In genomic region chr19:23436944-23437343, GRCh38 we compare ENCODE assay signal across 17 cellular contexts. TPM values are rescaled to one million over a fixed set of nuclear protein-coding genes. Genes with fewer than 3 reads are reported as not detected.
DNase-seq lines count a peak whose midpoint lies in the region; ATAC-seq, FAIRE-seq and TF ChIP-seq lines count a peak whose summit lies in the region.
"Had no signal": no experiment of that assay in that cellular context is flagged by ENCODE, and none has a peak within 500 bp of the region (broad histone marks: within the 10 kb centered on the region; RNA-seq: fewer than 3 reads in every experiment).

No MANE protein-coding gene starts in this region.

- H2AFZ ChIP-seq in MM.1S (ENCODE audit: low read length), result no peak overlapping the region
- no peak overlapping the region for H2AFZ ChIP-seq in K562 (ENCODE audit: low read depth, low read length)

- no peak for TF ChIP-seq POLR2A in K562 (conservative IDR thresholded peaks at IDR 0.05)

- H3K4me2 ChIP-seq in MM.1S (ENCODE audit: low read depth, low read length), result no peak overlapping the region
- no peak overlapping the region for H3K4me2 ChIP-seq in K562 (ENCODE audit: insufficient read depth, low read length)

- POLR2A ChIA-PET in K562 (lab: Yijun Ruan, JAX), result no interaction called here

- H3K79me2 ChIP-seq in MM.1S (ENCODE audit: low read length) (no peaks in the 10 kb centered on the region), K562 (ENCODE audit: control insufficient read depth, insufficient read depth, low read length) (no peaks in the 10 kb centered on the region)

- no peaks in the 10 kb centered on the region for H3K4me1 ChIP-seq in MM.1S (ENCODE audit: low read length)
- H3K4me1 ChIP-seq in K562 (replicated peaks in 1 of 2; ENCODE audit: control insufficient read depth in 2 of 2, insufficient read depth in 2 of 2, low read length in 2 of 2), result no peaks in the 10 kb centered on the region
- H3K4me1 ChIP-seq: pancreas, tibial nerve had no signal

- H4K20me1 ChIP-seq in MM.1S (ENCODE audit: insufficient read depth, low read length) (no peaks in the 10 kb centered on the region), K562 (replicated peaks; ENCODE audit: control insufficient read depth, insufficient read depth, low read length) (no peaks in the 10 kb centered on the region)

- no peaks in the 10 kb centered on the region for H3K27me3 ChIP-seq in MM.1S (replicated peaks; ENCODE audit: insufficient read depth, low read length)
- H3K27me3 ChIP-seq in K562 (ENCODE audit: control insufficient read depth in 2 of 2, insufficient read depth in 2 of 2, low read length in 2 of 2), result no peaks in the 10 kb centered on the region
- H3K27me3 ChIP-seq: pancreas, tibial nerve had no signal

- no peak overlapping the region for H3K4me3 ChIP-seq in MM.1S (ENCODE audit: low read length)
- H3K4me3 ChIP-seq in K562, result no peak overlapping the region
- H3K4me3 ChIP-seq in retinal pigment epithelial cell (ENCODE audit: low read length), result no peak overlapping the region
- H3K4me3 ChIP-seq: pancreas, tibial nerve had no signal

- CTCF ChIA-PET in K562 (lab: Yijun Ruan, JAX; ENCODE audit: low intra/inter-chr PET ratio), result no interaction called here

- in situ Hi-C loops in K562 (cut with MboI), result no loop called here

- TF ChIP-seq CTCF in MM.1S (IDR thresholded peaks at IDR 0.05; ENCODE audit: low read length) (peak; percentile 25; the same call in 1 of the 2 replicates), K562 (IDR thresholded peaks at IDR 0.05 in 2 of 3, conservative IDR thresholded peaks at IDR 0.05 in 1 of 3; ENCODE audit: insufficient read depth in 2 of 3, low read depth in 1 of 3, low read length in 3 of 3) (peak in 2 of 3 experiments; percentile 20 to 37; a peak in 3 of 6 replicates), retinal pigment epithelial cell (conservative IDR thresholded peaks at IDR 0.05; ENCODE audit: low read depth, low read length) (peak; percentile 27)

- H3K27ac ChIP-seq in MM.1S (ENCODE audit: low read length), result no peak overlapping the region
- H3K27ac ChIP-seq in K562 (ENCODE audit: extremely low read depth, low read depth, low read length), result no peak overlapping the region
- H3K27ac ChIP-seq: pancreas, tibial nerve had no signal

- no peaks in the 10 kb centered on the region for H3K36me3 ChIP-seq in MM.1S (replicated peaks; ENCODE audit: insufficient read depth, low read length)
- H3K36me3 ChIP-seq in K562 (ENCODE audit: control insufficient read depth, insufficient read depth, low read length), result no peaks in the 10 kb centered on the region
- H3K36me3 ChIP-seq: pancreas, tibial nerve had no signal

- BruUV-seq in K562 (replicated peaks; lab: Mats Ljungman, UMichigan), result no TSS peak

- H3K9me3 ChIP-seq in MM.1S (replicated peaks; ENCODE audit: insufficient read depth, low read length) (no peaks in the 10 kb centered on the region; the same call in 1 of the 2 replicates), K562 (replicated peaks; ENCODE audit: control insufficient read depth, insufficient read depth, low read depth, low read length) (no peaks in the 10 kb centered on the region)
- H3K9me3 ChIP-seq: pancreas had no signal

- no peak for ATAC-seq in K562
- ATAC-seq: pancreas had no signal

- FAIRE-seq in K562 (lab: Jason Lieb, UNC), result no peak
- FAIRE-seq: frontal cortex, pancreas had no signal

- DNase-seq in NCI-H82 (lab: John Stamatoyannopoulos, UW), result peak; percentile 45
- no peak for DNase-seq in NCI-H82 treated with DMSO at 0.1 percent for 48 hours (lab: John Stamatoyannopoulos, UW; ENCODE audit: unreplicated experiment)
- DNase-seq in MM.1S, result peak; percentile 9
- peak; percentile 9 to 33 (median 18) for DNase-seq in K562 (ENCODE audit: extremely low read depth in 1 of 4, low spot score in 3 of 4)
- DNase-seq in retinal pigment epithelial cell (ENCODE audit: low read depth), result no peak
- no peak for DNase-seq in DMS153 (lab: John Stamatoyannopoulos, UW)
- no peak for DNase-seq in GM19238 (ENCODE audit: insufficient read length, low spot score)
- DNase-seq in activated T-cell treated with anti-CD3 and anti-CD28 coated beads, Interleukin-2, amount 50 U/mL, for 48 hours, result no peak
- DNase-seq: activated B cell treated with CpG ODN at 0.5 μM for 24 hours; activated T-cell treated with anti-CD3 and anti-CD28 coated beads, Interleukin-2, amount 50 U/mL, for 1 hour; DMS79; HCEC 1CT; NCI-H1105 treated with DMSO at 0.1 percent for 48 hours; NCI-H510A treated with DMSO at 0.1 percent for 48 hours; pancreas had no signal

- no peak for TF ChIP-seq RAD21 in K562 (CRISPR knock-in tag; conservative IDR thresholded peaks at IDR 0.05 in 1 of 2, IDR thresholded peaks at IDR 0.05 in 1 of 2)

- H3F3A ChIP-seq in MM.1S (ENCODE audit: insufficient read depth, low read length), result no peaks in the 10 kb centered on the region

- H3K9me1 ChIP-seq in K562 (ENCODE audit: control insufficient read depth, insufficient read depth, low read length), result no peaks in the 10 kb centered on the region

- no peaks in the 10 kb centered on the region for H3K9me2 ChIP-seq in MM.1S (replicated peaks; ENCODE audit: insufficient read depth, low read length)

- intact Hi-C loops in K562 (cut with micrococcal nuclease), result no loop called here

- H3K9ac ChIP-seq in MM.1S (ENCODE audit: low read length) (no peak overlapping the region), K562 (ENCODE audit: insufficient read depth in 1 of 2, low read depth in 2 of 2, low read length in 2 of 2) (no peak overlapping the region)

- WGBS in K562 (ENCODE audit: insufficient coverage, low coverage, missing lambda C conversion rate), result 0% methylated on average over 3 of the region's 4 CpGs

- TF ChIP-seq EP300 in K562 (IDR thresholded peaks at IDR 0.05; ENCODE audit: low read length), result no peak

TF ChIP-seq in K562, 482 proteins besides CTCF, POLR2A, EP300 and RAD21 (continues in another document):
- no peak for TF ChIP-seq GTF2E2 (tag; IDR thresholded peaks at IDR 0.05)
- no peak for TF ChIP-seq MAX (CRISPR knock-in tag; IDR thresholded peaks at IDR 0.05)
- TF ChIP-seq NR1H2 (CRISPR knock-in tag; IDR thresholded peaks at IDR 0.05), result no peak
- TF ChIP-seq, protein P1, sequence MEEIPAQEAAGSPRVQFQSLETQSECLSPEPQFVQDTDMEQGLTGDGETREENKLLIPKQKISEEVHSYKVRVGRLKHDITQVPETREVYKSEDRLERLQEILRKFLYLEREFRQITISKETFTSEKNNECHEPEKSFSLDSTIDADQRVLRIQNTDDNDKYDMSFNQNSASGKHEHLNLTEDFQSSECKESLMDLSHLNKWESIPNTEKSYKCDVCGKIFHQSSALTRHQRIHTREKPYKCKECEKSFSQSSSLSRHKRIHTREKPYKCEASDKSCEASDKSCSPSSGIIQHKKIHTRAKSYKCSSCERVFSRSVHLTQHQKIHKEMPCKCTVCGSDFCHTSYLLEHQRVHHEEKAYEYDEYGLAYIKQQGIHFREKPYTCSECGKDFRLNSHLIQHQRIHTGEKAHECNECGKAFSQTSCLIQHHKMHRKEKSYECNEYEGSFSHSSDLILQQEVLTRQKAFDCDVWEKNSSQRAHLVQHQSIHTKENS (CRISPR knock-in tag; IDR thresholded peaks at IDR 0.05), result no peak
- no peak for TF ChIP-seq ATF2 (CRISPR knock-in tag; IDR thresholded peaks at IDR 0.05)

RNA-seq across cellular contexts. Expression of gene ZNF91, which starts 41.7 kb away (rescaled TPM):
- total RNA-seq in K562 (2011; cell fraction: chromatin; rRNA removed; ENCODE audit: low replicate concordance), result 8.4 and 14.8 TPM in 2 replicates
- 6.4 and 6.5 TPM in 2 replicates for total RNA-seq in K562 (2011; cell fraction: nucleolus; rRNA removed)
- 9.8 and 12.1 TPM in 2 replicates for total RNA-seq in K562 (2011; cell fraction: nucleoplasm; rRNA removed)
- 2.6 TPM in 2 replicates for total RNA-seq in K562 (2014; rRNA removed)
- 5.8 TPM in 2 replicates for total RNA-seq in K562 (2014; rRNA removed; fragmentation: Illumina TruSeq; extraction: Trizol)
- total RNA-seq in K562 (2015; rRNA removed; fragmentation: Illumina TruSeq; extraction: Trizol), result 5.7 and 6.7 TPM in 2 replicates
- 4.3 TPM in 2 replicates for total RNA-seq in K562 (2021)
- polyA plus RNA-seq in K562 (2011; rRNA removed), result 3.2 and 5.9 TPM in 2 replicates
- 1.6 and 4.6 TPM in 2 replicates for polyA plus RNA-seq in K562 (2011; cell fraction: cytosol; rRNA removed)
- polyA plus RNA-seq in K562 (2011; cell fraction: nucleus; rRNA removed), result 4.1 and 10.4 TPM in 2 replicates
- polyA plus RNA-seq in K562 (2012), result 1.4 and 3.5 TPM in 2 replicates
- 2.7 and 3.2 TPM in 2 replicates for polyA plus RNA-seq in K562 (2014; fragmentation: Illumina TruSeq; extraction: Trizol)
- 1 to 10 TPM; 1.0 to 1.1 TPM for polyA plus RNA-seq in K562 (2014; fragmentation: Nextera tagmentation; extraction: Ambion mirVana)
- 2.2 and 4.4 TPM in 2 replicates for polyA plus RNA-seq in K562 (2014; rRNA removed)
- 5.5 and 11.9 TPM in 2 replicates for polyA minus RNA-seq in K562 (2011; rRNA and poly(A)+ RNA removed)
- polyA minus RNA-seq in K562 (2011; cell fraction: cytosol; rRNA and poly(A)+ RNA removed), result 1.0 and 5.0 TPM in 2 replicates
- polyA minus RNA-seq in K562 (2011; cell fraction: nucleus; rRNA and poly(A)+ RNA removed), result 4.1 and 5.7 TPM in 2 replicates

Comparison
In these comparisons a context has a peak if more than half of its experiments do, and no peak if none do; other contexts are left out.
1. DNase-seq: peak in NCI-H82 (single experiment), MM.1S (single experiment) and K562 (4 of 4); none in NCI-H82 treated with DMSO at 0.1 percent for 48 hours (single experiment), retinal pigment epithelial cell (single experiment), DMS153 (single experiment), GM19238 (single experiment) and activated T-cell treated with anti-CD3 and anti-CD28 coated beads, Interleukin-2, amount 50 U/mL, for 48 hours (0 of 2).
2. Peak in every context shown above with its lines, with median percentiles within 50 percentile points of each other: CTCF ChIP-seq.